In genomic region chr2:18219676-18220075, GRCh38 we compare ENCODE assay signal across 20 cellular contexts.
DNase-seq lines count a peak whose midpoint lies in the region; ATAC-seq and TF ChIP-seq lines count a peak whose summit lies in the region.
"Had no signal": no experiment of that assay in that cellular context is flagged by ENCODE, and none has a peak within 500 bp of the region (broad histone marks: within the 10 kb centered on the region; RNA-seq: fewer than 3 reads in every experiment).

No MANE protein-coding gene starts in this region.

- no peaks in the 10 kb centered on the region for H3K4me1 ChIP-seq in Loucy (ENCODE audit: insufficient read depth, low read length, poor library complexity, severe bottlenecking)
- H3K4me1 ChIP-seq: psoas muscle, testis had no signal

- H3K4me1 Mint-ChIP-seq in activated CD4-positive, alpha-beta T cell treated with anti-CD3 and anti-CD28 coated beads, Interleukin-2, amount 10 ng/mL, durations not matched to agents 24 days and 14 days: no peaks in the 10 kb centered on the region
- H3K4me1 Mint-ChIP-seq in activated naive CD8-positive, alpha-beta T cell treated with anti-CD3 and anti-CD28 coated beads for 36 hours: no peaks in the 10 kb centered on the region
- H3K4me1 Mint-ChIP-seq: activated naive CD4-positive, alpha-beta T cell treated with anti-CD3 and anti-CD28 coated beads, Interleukin-2, amount 10 ng/mL, durations not matched to agents 7 days and 5 days; central memory CD8-positive, alpha-beta T cell; GM23338; immature natural killer cell had no signal

- H3K4me3 ChIP-seq in BJ (ENCODE audit: low read depth, low read length): no peak overlapping the region
- H3K4me3 ChIP-seq in Loucy (ENCODE audit: low read length, poor library complexity, severe bottlenecking): no peak overlapping the region
- no peak overlapping the region for H3K4me3 ChIP-seq in choroid plexus epithelial cell (ENCODE audit: low read depth, low read length)
- H3K4me3 ChIP-seq: GM23338, lung, psoas muscle, testis had no signal

- ATAC-seq in HG02588 (IDR thresholded peaks at IDR 0.05; ENCODE audit: unreplicated experiment): no peak
- ATAC-seq: GM23338; natural killer cell treated with Interleukin-12 subunit alpha and Interleukin-12 subunit beta and Interleukin-15 and Interleukin-18, amount 100 ng/mL, for 72 hours; psoas muscle had no signal

- H3K36me3 Mint-ChIP-seq in activated CD4-positive, alpha-beta T cell treated with anti-CD3 and anti-CD28 coated beads, Interleukin-2, amount 10 ng/mL, durations not matched to agents 24 days and 14 days (ENCODE audit: low read depth): no peaks in the 10 kb centered on the region
- H3K36me3 Mint-ChIP-seq in activated naive CD8-positive, alpha-beta T cell treated with anti-CD3 and anti-CD28 coated beads for 36 hours: no peaks in the 10 kb centered on the region
- H3K36me3 Mint-ChIP-seq: activated naive CD4-positive, alpha-beta T cell treated with anti-CD3 and anti-CD28 coated beads, Interleukin-2, amount 10 ng/mL, durations not matched to agents 7 days and 5 days; immature natural killer cell; natural killer cell treated with Interleukin-12 subunit alpha and Interleukin-12 subunit beta and Interleukin-15 and Interleukin-18, amount 100 ng/mL, for 72 hours had no signal

- POLR2A ChIA-PET in BJ (lab: Charles Lee): no interaction called here

- TF ChIP-seq CTCF in BJ (IDR thresholded peaks at IDR 0.05; ENCODE audit: insufficient read depth, low read depth, low read length) (peak; percentile 42), Loucy (conservative IDR thresholded peaks at IDR 0.05; ENCODE audit: low read length) (peak; percentile 40; the same call in 1 of the 2 replicates), choroid plexus epithelial cell (conservative IDR thresholded peaks at IDR 0.05; ENCODE audit: low read depth, low read length) (peak; percentile 65)

- H2AFZ ChIP-seq in Loucy (ENCODE audit: low read length): no peak overlapping the region
- H2AFZ ChIP-seq: GM23338 had no signal

- no peak overlapping the region for H3K9ac ChIP-seq in Loucy (ENCODE audit: low read depth, low read length, poor library complexity, severe bottlenecking)

- no peaks in the 10 kb centered on the region for H3K9me3 ChIP-seq in Loucy (ENCODE audit: insufficient read depth, low read depth, low read length)
- H3K9me3 ChIP-seq: psoas muscle, testis had no signal

- CTCF ChIA-PET in BJ (lab: Yijun Ruan, JAX): interaction anchor here (0.6 to 1.6 kb wide), 3 partner anchors 30 to 1400 kb away, joined by 3 to 13 read pairs (median 3); no protein-coding TSS in a partner anchor

- H3K36me3 ChIP-seq in BJ (ENCODE audit: control insufficient read depth, insufficient read depth, low read length): no peaks in the 10 kb centered on the region
- no peaks in the 10 kb centered on the region for H3K36me3 ChIP-seq in Loucy (ENCODE audit: insufficient read depth, low read length)

- no peaks in the 10 kb centered on the region for H3K9me2 ChIP-seq in Loucy (replicated peaks; ENCODE audit: low read depth, low read length)

- no peak overlapping the region for H3K27ac Mint-ChIP-seq in activated CD4-positive, alpha-beta T cell treated with anti-CD3 and anti-CD28 coated beads, Interleukin-2, amount 10 ng/mL, durations not matched to agents 24 days and 14 days
- no peak overlapping the region for H3K27ac Mint-ChIP-seq in activated naive CD8-positive, alpha-beta T cell treated with anti-CD3 and anti-CD28 coated beads for 36 hours
- H3K27ac Mint-ChIP-seq: activated naive CD4-positive, alpha-beta T cell treated with anti-CD3 and anti-CD28 coated beads, Interleukin-2, amount 10 ng/mL, durations not matched to agents 7 days and 5 days; GM23338; immature natural killer cell; natural killer cell treated with Interleukin-12 subunit alpha and Interleukin-12 subunit beta and Interleukin-15 and Interleukin-18, amount 100 ng/mL, for 72 hours had no signal

- no peaks in the 10 kb centered on the region for H3K9me3 Mint-ChIP-seq in activated CD4-positive, alpha-beta T cell treated with anti-CD3 and anti-CD28 coated beads, Interleukin-2, amount 10 ng/mL, durations not matched to agents 24 days and 14 days
- no peaks in the 10 kb centered on the region for H3K9me3 Mint-ChIP-seq in activated naive CD8-positive, alpha-beta T cell treated with anti-CD3 and anti-CD28 coated beads for 36 hours
- H3K9me3 Mint-ChIP-seq: activated naive CD4-positive, alpha-beta T cell treated with anti-CD3 and anti-CD28 coated beads, Interleukin-2, amount 10 ng/mL, durations not matched to agents 7 days and 5 days; GM23338 had no signal

- H3K27me3 Mint-ChIP-seq in activated CD4-positive, alpha-beta T cell treated with anti-CD3 and anti-CD28 coated beads, Interleukin-2, amount 10 ng/mL, durations not matched to agents 24 days and 14 days: no peaks in the 10 kb centered on the region
- peaks cover 3% of the 10 kb centered on the region for H3K27me3 Mint-ChIP-seq in activated naive CD8-positive, alpha-beta T cell treated with anti-CD3 and anti-CD28 coated beads for 36 hours
- H3K27me3 Mint-ChIP-seq: activated naive CD4-positive, alpha-beta T cell treated with anti-CD3 and anti-CD28 coated beads, Interleukin-2, amount 10 ng/mL, durations not matched to agents 7 days and 5 days; central memory CD8-positive, alpha-beta T cell; natural killer cell treated with Interleukin-12 subunit alpha and Interleukin-12 subunit beta and Interleukin-15 and Interleukin-18, amount 100 ng/mL, for 72 hours had no signal

- no peaks in the 10 kb centered on the region for H3K27me3 ChIP-seq in BJ (ENCODE audit: control insufficient read depth, insufficient read depth, low read length)
- no peaks in the 10 kb centered on the region for H3K27me3 ChIP-seq in Loucy (ENCODE audit: insufficient read depth, low read length, poor library complexity, severe bottlenecking)
- H3K27me3 ChIP-seq: testis had no signal

- no peaks in the 10 kb centered on the region for H3K79me2 ChIP-seq in Loucy (ENCODE audit: insufficient read depth, low read length)

- no peak overlapping the region for H3K4me2 ChIP-seq in Loucy (ENCODE audit: low read depth, low read length, poor library complexity, severe bottlenecking)
- H3K4me2 ChIP-seq: GM23338 had no signal

- intact Hi-C loops in activated CD4-positive, alpha-beta T cell treated with anti-CD3 and anti-CD28 coated beads, Interleukin-2, amount 10 ng/mL, durations not matched to agents 24 days and 14 days (cut with micrococcal nuclease): no loop called here

- no peaks in the 10 kb centered on the region for H3F3A ChIP-seq in Loucy (ENCODE audit: low read depth)

- H3K4me3 Mint-ChIP-seq in activated CD4-positive, alpha-beta T cell treated with anti-CD3 and anti-CD28 coated beads, Interleukin-2, amount 10 ng/mL, durations not matched to agents 24 days and 14 days: no peak overlapping the region
- H3K4me3 Mint-ChIP-seq in activated naive CD8-positive, alpha-beta T cell treated with anti-CD3 and anti-CD28 coated beads for 36 hours: no peak overlapping the region
- H3K4me3 Mint-ChIP-seq: activated naive CD4-positive, alpha-beta T cell treated with anti-CD3 and anti-CD28 coated beads, Interleukin-2, amount 10 ng/mL, durations not matched to agents 7 days and 5 days; central memory CD8-positive, alpha-beta T cell; GM23338; immature natural killer cell; natural killer cell treated with Interleukin-12 subunit alpha and Interleukin-12 subunit beta and Interleukin-15 and Interleukin-18, amount 100 ng/mL, for 72 hours had no signal

- no peak for DNase-seq in BJ (ENCODE audit: low read depth)
- DNase-seq in choroid plexus epithelial cell (ENCODE audit: low read depth): peak; percentile 48
- peak; percentile 15 for DNase-seq in myocyte (ENCODE audit: low read depth)
- DNase-seq in activated CD4-positive, alpha-beta T cell treated with anti-CD3 and anti-CD28 coated beads, Interleukin-2, amount 10 ng/mL, durations not matched to agents 24 days and 14 days: no peak
- DNase-seq in activated naive CD8-positive, alpha-beta T cell treated with anti-CD3 and anti-CD28 coated beads for 36 hours: no peak
- DNase-seq: activated CD4-positive, alpha-beta T cell treated with anti-CD3 and anti-CD28 coated beads, Interleukin-2, amount 50 U/mL, for 4 hours; activated naive CD4-positive, alpha-beta T cell treated with anti-CD3 and anti-CD28 coated beads, Interleukin-2, amount 10 ng/mL, durations not matched to agents 7 days and 5 days; DMS153; glutamatergic neuron; immature natural killer cell; KBM-7; NCI-H774; psoas muscle; testis had no signal

- H4K20me1 ChIP-seq in Loucy (ENCODE audit: insufficient read depth, low read length, poor library complexity, severe bottlenecking): no peaks in the 10 kb centered on the region

Comparison
In these comparisons a context has a peak if more than half of its experiments do, and no peak if none do; other contexts are left out.
1. DNase-seq: peak in choroid plexus epithelial cell (single experiment) and myocyte (single experiment); none in BJ (single experiment), activated CD4-positive, alpha-beta T cell treated with anti-CD3 and anti-CD28 coated beads, Interleukin-2, amount 10 ng/mL, durations not matched to agents 24 days and 14 days (single experiment) and activated naive CD8-positive, alpha-beta T cell treated with anti-CD3 and anti-CD28 coated beads for 36 hours (single experiment).
2. Peak in every context shown above with its lines, with median percentiles within 50 percentile points of each other: CTCF ChIP-seq.